Comparison of ENCODE assay signal across 2 cellular contexts in the genomic region with DNA sequence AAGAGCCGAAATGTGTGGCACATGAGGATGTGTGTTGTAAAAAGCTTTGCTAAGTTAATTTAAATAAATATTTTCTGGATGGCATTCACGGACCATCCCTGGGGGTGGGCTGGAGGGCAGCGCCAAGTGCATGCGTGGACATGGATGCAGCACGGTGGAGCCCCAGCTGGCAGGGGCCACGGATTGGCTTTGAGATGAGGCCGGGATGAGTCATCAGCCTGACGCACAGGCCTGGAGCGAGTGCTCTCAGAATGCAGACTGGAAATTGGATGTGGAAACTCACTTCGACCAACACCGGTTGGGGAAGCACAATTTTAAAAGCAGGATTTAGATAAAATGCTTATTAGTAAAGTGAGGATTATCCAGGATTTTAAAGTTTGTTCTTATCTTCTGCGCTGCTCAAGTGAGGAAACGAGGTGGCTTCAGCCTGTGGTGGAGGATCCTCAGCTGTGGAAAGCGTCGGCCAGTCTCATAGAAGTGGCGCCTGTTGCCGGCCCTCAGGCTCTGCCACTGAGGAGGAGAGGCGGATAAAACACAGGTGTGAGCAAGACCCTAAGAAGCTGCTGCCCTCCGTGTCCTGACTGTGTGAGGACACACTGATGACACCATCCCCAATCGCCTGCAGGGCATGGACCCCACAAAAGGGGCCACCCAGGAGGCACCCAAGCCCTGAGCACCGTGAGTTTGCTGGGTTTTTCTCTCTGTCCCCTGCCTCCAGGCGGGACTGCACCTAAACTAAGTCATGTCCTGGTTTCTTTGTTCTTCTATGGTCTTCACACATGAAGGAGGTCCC.
TF ChIP-seq lines count a peak whose summit lies in the region.

No MANE protein-coding gene starts in this region.

TF ChIP-seq in IMR-90, 13 proteins besides CTCF, POLR2A, EP300 and RAD21 (continued from another document):
- no peak for TF ChIP-seq MAFK (IDR thresholded peaks at IDR 0.05; ENCODE audit: low read depth, low read length)

TF ChIP-seq in SK-N-SH, 30 proteins besides CTCF, POLR2A, EP300 and RAD21 (continued from another document):
- no peak for TF ChIP-seq RXRA (IDR thresholded peaks at IDR 0.05; ENCODE audit: borderline replicate concordance, low read depth)
- TF ChIP-seq ELF1 (IDR thresholded peaks at IDR 0.05) = no peak
- TF ChIP-seq EZH2phosphoT487 (IDR thresholded peaks at IDR 0.05; ENCODE audit: borderline replicate concordance, low read depth) = no peak
- no peak for TF ChIP-seq TCF12 (IDR thresholded peaks at IDR 0.05)
- TF ChIP-seq, protein P1, sequence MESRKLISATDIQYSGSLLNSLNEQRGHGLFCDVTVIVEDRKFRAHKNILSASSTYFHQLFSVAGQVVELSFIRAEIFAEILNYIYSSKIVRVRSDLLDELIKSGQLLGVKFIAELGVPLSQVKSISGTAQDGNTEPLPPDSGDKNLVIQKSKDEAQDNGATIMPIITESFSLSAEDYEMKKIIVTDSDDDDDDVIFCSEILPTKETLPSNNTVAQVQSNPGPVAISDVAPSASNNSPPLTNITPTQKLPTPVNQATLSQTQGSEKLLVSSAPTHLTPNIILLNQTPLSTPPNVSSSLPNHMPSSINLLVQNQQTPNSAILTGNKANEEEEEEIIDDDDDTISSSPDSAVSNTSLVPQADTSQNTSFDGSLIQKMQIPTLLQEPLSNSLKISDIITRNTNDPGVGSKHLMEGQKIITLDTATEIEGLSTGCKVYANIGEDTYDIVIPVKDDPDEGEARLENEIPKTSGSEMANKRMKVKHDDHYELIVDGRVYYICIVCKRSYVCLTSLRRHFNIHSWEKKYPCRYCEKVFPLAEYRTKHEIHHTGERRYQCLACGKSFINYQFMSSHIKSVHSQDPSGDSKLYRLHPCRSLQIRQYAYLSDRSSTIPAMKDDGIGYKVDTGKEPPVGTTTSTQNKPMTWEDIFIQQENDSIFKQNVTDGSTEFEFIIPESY (IDR thresholded peaks at IDR 0.05; ENCODE audit: borderline replicate concordance, low read depth) = no peak
- no peak for TF ChIP-seq CHD2 (IDR thresholded peaks at IDR 0.05; ENCODE audit: low read length, partially characterized antibody)
- TF ChIP-seq, protein P2, sequence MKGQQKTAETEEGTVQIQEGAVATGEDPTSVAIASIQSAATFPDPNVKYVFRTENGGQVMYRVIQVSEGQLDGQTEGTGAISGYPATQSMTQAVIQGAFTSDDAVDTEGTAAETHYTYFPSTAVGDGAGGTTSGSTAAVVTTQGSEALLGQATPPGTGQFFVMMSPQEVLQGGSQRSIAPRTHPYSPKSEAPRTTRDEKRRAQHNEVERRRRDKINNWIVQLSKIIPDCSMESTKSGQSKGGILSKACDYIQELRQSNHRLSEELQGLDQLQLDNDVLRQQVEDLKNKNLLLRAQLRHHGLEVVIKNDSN (IDR thresholded peaks at IDR 0.05; ENCODE audit: borderline replicate concordance, low read depth) = no peak
- no peak for TF ChIP-seq RFX5 (IDR thresholded peaks at IDR 0.05; ENCODE audit: low read length)
- no peak for TF ChIP-seq RCOR1 (IDR thresholded peaks at IDR 0.05; ENCODE audit: low read length)
- no peak for TF ChIP-seq POLR2AphosphoS5 (IDR thresholded peaks at IDR 0.05; ENCODE audit: low read depth, low read length)
- TF ChIP-seq, protein P3, sequence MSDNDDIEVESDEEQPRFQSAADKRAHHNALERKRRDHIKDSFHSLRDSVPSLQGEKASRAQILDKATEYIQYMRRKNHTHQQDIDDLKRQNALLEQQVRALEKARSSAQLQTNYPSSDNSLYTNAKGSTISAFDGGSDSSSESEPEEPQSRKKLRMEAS (IDR thresholded peaks at IDR 0.05; ENCODE audit: low read depth) = no peak
- TF ChIP-seq YY1 (IDR thresholded peaks at IDR 0.05; ENCODE audit: low read depth) = no peak
- TF ChIP-seq, protein P4, sequence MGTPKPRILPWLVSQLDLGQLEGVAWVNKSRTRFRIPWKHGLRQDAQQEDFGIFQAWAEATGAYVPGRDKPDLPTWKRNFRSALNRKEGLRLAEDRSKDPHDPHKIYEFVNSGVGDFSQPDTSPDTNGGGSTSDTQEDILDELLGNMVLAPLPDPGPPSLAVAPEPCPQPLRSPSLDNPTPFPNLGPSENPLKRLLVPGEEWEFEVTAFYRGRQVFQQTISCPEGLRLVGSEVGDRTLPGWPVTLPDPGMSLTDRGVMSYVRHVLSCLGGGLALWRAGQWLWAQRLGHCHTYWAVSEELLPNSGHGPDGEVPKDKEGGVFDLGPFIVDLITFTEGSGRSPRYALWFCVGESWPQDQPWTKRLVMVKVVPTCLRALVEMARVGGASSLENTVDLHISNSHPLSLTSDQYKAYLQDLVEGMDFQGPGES (IDR thresholded peaks at IDR 0.05; ENCODE audit: low read depth, low read length) = no peak
- TF ChIP-seq, protein P5, sequence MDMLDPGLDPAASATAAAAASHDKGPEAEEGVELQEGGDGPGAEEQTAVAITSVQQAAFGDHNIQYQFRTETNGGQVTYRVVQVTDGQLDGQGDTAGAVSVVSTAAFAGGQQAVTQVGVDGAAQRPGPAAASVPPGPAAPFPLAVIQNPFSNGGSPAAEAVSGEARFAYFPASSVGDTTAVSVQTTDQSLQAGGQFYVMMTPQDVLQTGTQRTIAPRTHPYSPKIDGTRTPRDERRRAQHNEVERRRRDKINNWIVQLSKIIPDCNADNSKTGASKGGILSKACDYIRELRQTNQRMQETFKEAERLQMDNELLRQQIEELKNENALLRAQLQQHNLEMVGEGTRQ (IDR thresholded peaks at IDR 0.05; ENCODE audit: borderline replicate concordance, low read depth, low read length) = no peak
- no peak for TF ChIP-seq TAF1 (IDR thresholded peaks at IDR 0.05; ENCODE audit: borderline replicate concordance, low read depth, low read length)
- no peak for TF ChIP-seq TEAD4 (IDR thresholded peaks at IDR 0.05; ENCODE audit: borderline replicate concordance, insufficient read depth)
- TF ChIP-seq MEF2A (IDR thresholded peaks at IDR 0.05; ENCODE audit: borderline replicate concordance, low read depth) = no peak
